In the genomic region with DNA sequence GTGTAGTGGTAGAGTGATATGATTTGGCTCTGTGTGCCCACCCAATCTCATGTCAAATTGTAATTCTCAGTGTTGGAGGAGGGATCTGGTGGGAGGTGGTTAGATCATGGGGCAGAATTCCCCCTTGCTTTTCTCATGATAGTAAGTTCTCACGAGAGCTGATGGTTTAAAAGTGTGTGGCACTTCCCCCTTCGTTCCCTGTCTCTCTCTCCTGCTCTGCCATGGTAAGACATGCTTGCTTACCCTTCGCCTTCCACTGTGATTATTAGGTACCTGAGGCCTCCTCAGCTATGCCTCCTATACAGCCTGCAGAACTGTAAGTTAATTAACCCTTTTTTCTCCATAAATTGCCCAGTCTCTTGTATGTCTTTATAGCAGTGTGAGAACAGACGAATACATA, we compare ENCODE assay signal across 23 cellular contexts.
A peak's percentile ranks its signal among the peaks of the same experiment; 100 is the strongest.
DNase-seq lines count a peak whose midpoint lies in the region; ATAC-seq and TF ChIP-seq lines count a peak whose summit lies in the region.
"Had no signal": no experiment of that assay in that cellular context is flagged by ENCODE, and none has a peak within 500 bp of the region (broad histone marks: within the 10 kb centered on the region; RNA-seq: fewer than 3 reads in every experiment).

No MANE protein-coding gene starts in this region.

- no peaks in the 10 kb centered on the region for H4K20me1 ChIP-seq in hepatocyte (ENCODE audit: insufficient read depth, poor library complexity, severe bottlenecking)
- H4K20me1 ChIP-seq: BLaER1 had no signal

- 88% methylated on average over 4 of the region's 4 CpGs for WGBS in hepatocyte (ENCODE audit: low lambda C conversion rate, missing lambda C conversion rate)

- TF ChIP-seq CTCF in hepatocyte (IDR thresholded peaks at IDR 0.05; ENCODE audit: poor library complexity): no peak
- TF ChIP-seq CTCF in endothelial cell (IDR thresholded peaks at IDR 0.05; ENCODE audit: unreplicated experiment): no peak

- POLR2A ChIA-PET in activated naive CD8-positive, alpha-beta T cell treated with anti-CD3 and anti-CD28 coated beads, Interleukin-2, amount 10 ng/mL, durations not matched to agents 7 days and 5 days (lab: Charles Lee): interaction anchor here (1.2 to 1.5 kb wide), 3 partner anchors 10 to 116 kb away, joined by 4 to 5 read pairs (median 5); a partner anchor contains a TSS

- no peak for DNase-seq in activated naive CD8-positive, alpha-beta T cell treated with anti-CD3 and anti-CD28 coated beads, Interleukin-2, amount 10 ng/mL, durations not matched to agents 7 days and 5 days
- DNase-seq in activated naive CD8-positive, alpha-beta T cell treated with anti-CD3 and anti-CD28 coated beads for 36 hours: no peak
- DNase-seq in hepatocyte (ENCODE audit: low spot score) (no peak), endothelial cell (ENCODE audit: low spot score) (no peak), kidney tubule cell (ENCODE audit: low spot score) (no peak)
- DNase-seq: CD4-positive, alpha-beta memory T cell; GF-D8; HCEC 1CT; MV-4-11; NCI-H1417; NCI-H187; NCI-H2107; NCI-H510A; NCI-H774; RPMI8226; SIG-M5 had no signal

- H3K27ac Mint-ChIP-seq in activated naive CD8-positive, alpha-beta T cell treated with anti-CD3 and anti-CD28 coated beads, Interleukin-2, amount 10 ng/mL, durations not matched to agents 7 days and 5 days: peak overlapping the region; percentile 11
- H3K27ac Mint-ChIP-seq in activated naive CD8-positive, alpha-beta T cell treated with anti-CD3 and anti-CD28 coated beads for 36 hours: no peak overlapping the region
- H3K27ac Mint-ChIP-seq in IgD-negative memory B cell (peak overlapping the region; percentile 8 to 90 (median 13)), endothelial cell (ENCODE audit: unreplicated experiment) (no peak overlapping the region)
- H3K27ac Mint-ChIP-seq: GM23338 had no signal

- H2AFZ ChIP-seq in hepatocyte: no peak overlapping the region
- H2AFZ ChIP-seq: GM23338 had no signal

- H3K4me1 Mint-ChIP-seq in activated naive CD8-positive, alpha-beta T cell treated with anti-CD3 and anti-CD28 coated beads, Interleukin-2, amount 10 ng/mL, durations not matched to agents 7 days and 5 days: peaks cover 49% of the 10 kb centered on the region
- peaks cover 41% of the 10 kb centered on the region for H3K4me1 Mint-ChIP-seq in activated naive CD8-positive, alpha-beta T cell treated with anti-CD3 and anti-CD28 coated beads for 36 hours
- peaks cover 35 to 62% (median 56%) of the 10 kb centered on the region in 3 donors for H3K4me1 Mint-ChIP-seq in IgD-negative memory B cell
- H3K4me1 Mint-ChIP-seq in endothelial cell (ENCODE audit: unreplicated experiment): no peaks in the 10 kb centered on the region

- H3K9me3 ChIP-seq in hepatocyte (ENCODE audit: low read depth): no peaks in the 10 kb centered on the region
- H3K9me3 ChIP-seq: A549, BLaER1 had no signal

- H3K27me3 Mint-ChIP-seq in activated naive CD8-positive, alpha-beta T cell treated with anti-CD3 and anti-CD28 coated beads, Interleukin-2, amount 10 ng/mL, durations not matched to agents 7 days and 5 days: no peaks in the 10 kb centered on the region
- no peaks in the 10 kb centered on the region for H3K27me3 Mint-ChIP-seq in activated naive CD8-positive, alpha-beta T cell treated with anti-CD3 and anti-CD28 coated beads for 36 hours
- H3K27me3 Mint-ChIP-seq in IgD-negative memory B cell (no peaks in the 10 kb centered on the region), endothelial cell (ENCODE audit: unreplicated experiment) (peaks cover 1% of the 10 kb centered on the region)
- H3K27me3 Mint-ChIP-seq: CD4-positive, alpha-beta memory T cell had no signal

- no peak overlapping the region for H3K4me3 Mint-ChIP-seq in activated naive CD8-positive, alpha-beta T cell treated with anti-CD3 and anti-CD28 coated beads, Interleukin-2, amount 10 ng/mL, durations not matched to agents 7 days and 5 days
- H3K4me3 Mint-ChIP-seq in activated naive CD8-positive, alpha-beta T cell treated with anti-CD3 and anti-CD28 coated beads for 36 hours: no peak overlapping the region
- H3K4me3 Mint-ChIP-seq in IgD-negative memory B cell: peak overlapping the region in 3 of 4 donors; percentile 34 to 41 (median 40)
- H3K4me3 Mint-ChIP-seq in endothelial cell (ENCODE audit: unreplicated experiment): no peak overlapping the region
- H3K4me3 Mint-ChIP-seq: CD4-positive, alpha-beta memory T cell; GM23338 had no signal

- H3K4me3 ChIP-seq in hepatocyte: no peak overlapping the region
- H3K4me3 ChIP-seq: A549, BLaER1, GM23338 had no signal

- H3K9me3 Mint-ChIP-seq in activated naive CD8-positive, alpha-beta T cell treated with anti-CD3 and anti-CD28 coated beads, Interleukin-2, amount 10 ng/mL, durations not matched to agents 7 days and 5 days: peaks cover 7% of the 10 kb centered on the region
- H3K9me3 Mint-ChIP-seq in activated naive CD8-positive, alpha-beta T cell treated with anti-CD3 and anti-CD28 coated beads for 36 hours: no peaks in the 10 kb centered on the region
- H3K9me3 Mint-ChIP-seq in IgD-negative memory B cell (no peaks in the 10 kb centered on the region), endothelial cell (ENCODE audit: unreplicated experiment) (no peaks in the 10 kb centered on the region)
- H3K9me3 Mint-ChIP-seq: CD4-positive, alpha-beta memory T cell; GM23338 had no signal

- peak overlapping the region; percentile 57 for H3K27ac ChIP-seq in hepatocyte
- H3K27ac ChIP-seq: BLaER1, KMS-11 had no signal

- no peaks in the 10 kb centered on the region for H3K9me2 ChIP-seq in hepatocyte (replicated peaks; ENCODE audit: insufficient read depth)

- peaks cover 10% of the 10 kb centered on the region for H3K4me1 ChIP-seq in hepatocyte (ENCODE audit: insufficient read depth)

- no peaks in the 10 kb centered on the region for H3K36me3 ChIP-seq in hepatocyte (replicated peaks; ENCODE audit: insufficient read depth, low read depth)
- H3K36me3 ChIP-seq: BLaER1 had no signal

- no peak for ATAC-seq in activated naive CD8-positive, alpha-beta T cell treated with anti-CD3 and anti-CD28 coated beads, Interleukin-2, amount 10 ng/mL, durations not matched to agents 7 days and 5 days (ENCODE audit: low read depth)
- no peak for ATAC-seq in HG02970 (IDR thresholded peaks at IDR 0.05; ENCODE audit: low FRiP score, unreplicated experiment)
- ATAC-seq: A549, GM23338, SK-N-SH treated with all-trans-retinoic acid at 6 μM for 48 hours had no signal

- no peak overlapping the region for H3K4me2 ChIP-seq in hepatocyte
- H3K4me2 ChIP-seq: BLaER1, GM23338, KMS-11 had no signal

- no peaks in the 10 kb centered on the region for H3K79me2 ChIP-seq in hepatocyte

- H3K36me3 Mint-ChIP-seq in activated naive CD8-positive, alpha-beta T cell treated with anti-CD3 and anti-CD28 coated beads, Interleukin-2, amount 10 ng/mL, durations not matched to agents 7 days and 5 days: peaks cover 31% of the 10 kb centered on the region
- H3K36me3 Mint-ChIP-seq in activated naive CD8-positive, alpha-beta T cell treated with anti-CD3 and anti-CD28 coated beads for 36 hours: peaks cover 17% of the 10 kb centered on the region
- H3K36me3 Mint-ChIP-seq in IgD-negative memory B cell: peaks cover 7% of the 10 kb centered on the region
- H3K36me3 Mint-ChIP-seq in endothelial cell (ENCODE audit: low read depth, unreplicated experiment): no peaks in the 10 kb centered on the region

- H3K27me3 ChIP-seq in hepatocyte: no peaks in the 10 kb centered on the region
- H3K27me3 ChIP-seq: BLaER1 had no signal

Comparison
In these comparisons a context has a peak if more than half of its experiments do, and no peak if none do; other contexts are left out.
1. H3K27ac Mint-ChIP-seq: peak in activated naive CD8-positive, alpha-beta T cell treated with anti-CD3 and anti-CD28 coated beads, Interleukin-2, amount 10 ng/mL, durations not matched to agents 7 days and 5 days (single experiment) and IgD-negative memory B cell (3 of 3); none in activated naive CD8-positive, alpha-beta T cell treated with anti-CD3 and anti-CD28 coated beads for 36 hours (single experiment) and endothelial cell (single experiment).
2. H3K4me3 Mint-ChIP-seq: peak in IgD-negative memory B cell (3 of 4); none in activated naive CD8-positive, alpha-beta T cell treated with anti-CD3 and anti-CD28 coated beads, Interleukin-2, amount 10 ng/mL, durations not matched to agents 7 days and 5 days (single experiment), activated naive CD8-positive, alpha-beta T cell treated with anti-CD3 and anti-CD28 coated beads for 36 hours (single experiment) and endothelial cell (single experiment).